In the genomic region with DNA sequence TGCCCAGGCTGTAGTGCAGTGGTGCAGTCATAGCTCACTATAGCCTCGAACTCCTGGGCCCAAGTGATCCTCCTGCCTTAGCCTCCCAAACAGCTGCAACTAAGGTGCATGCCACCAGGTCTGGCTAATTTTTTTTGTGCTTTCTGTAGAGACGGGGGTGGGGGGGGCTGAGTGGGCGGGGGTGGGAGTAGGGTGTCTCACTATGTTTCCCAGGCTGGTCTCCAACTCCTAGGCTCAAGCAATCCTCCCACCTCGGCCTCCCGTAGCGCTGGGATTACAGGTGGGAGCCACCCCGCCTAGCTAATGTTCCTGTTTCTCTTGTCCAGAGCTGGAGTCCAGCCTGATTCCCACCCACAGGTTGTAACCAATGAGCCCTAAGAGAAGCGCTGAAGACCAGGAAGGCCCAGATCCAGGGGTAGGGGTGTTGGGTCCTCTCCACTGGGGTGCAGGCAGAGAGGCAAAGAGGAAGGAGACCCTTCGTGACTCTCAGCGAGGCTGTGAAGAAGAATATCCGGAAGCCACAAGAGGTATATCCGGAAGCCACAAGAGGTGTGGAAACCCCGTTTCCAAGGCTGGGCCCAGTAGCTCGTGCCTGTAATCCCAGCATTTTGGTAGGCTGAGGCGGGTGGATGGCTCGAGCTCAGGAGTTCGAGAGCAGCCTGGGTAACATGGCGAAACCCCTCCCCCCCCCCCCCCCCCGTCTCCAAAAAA, we compare ENCODE assay signal across 9 cellular contexts. TPM values are rescaled to one million over a fixed set of nuclear protein-coding genes. Genes with fewer than 3 reads are reported as not detected.
A peak's percentile ranks its signal among the peaks of the same experiment; 100 is the strongest.
DNase-seq lines count a peak whose midpoint lies in the region; ATAC-seq, FAIRE-seq and TF ChIP-seq lines count a peak whose summit lies in the region.
"Had no signal": no experiment of that assay in that cellular context is flagged by ENCODE, and none has a peak within 500 bp of the region (broad histone marks: within the 10 kb centered on the region; RNA-seq: fewer than 3 reads in every experiment).

No MANE protein-coding gene starts in this region.

- peak overlapping the region; percentile 75 for H3K4me3 ChIP-seq in ACC112 (ENCODE audit: low read depth, low read length)
- peak overlapping the region; percentile 72 for H3K4me3 ChIP-seq in K562
- peak overlapping the region; percentile 28 to 88 for H3K4me3 ChIP-seq in left lung

- H3K27ac ChIP-seq in ACC112 (ENCODE audit: low read depth, low read length) (no peak overlapping the region), K562 (ENCODE audit: extremely low read depth, low read depth, low read length) (peak overlapping the region; percentile 90), left lung (peak overlapping the region; percentile 70 to 78)

- ATAC-seq in HG02571 (IDR thresholded peaks at IDR 0.05; ENCODE audit: unreplicated experiment) (peak; percentile 3), K562 (peak; percentile 52), left lung (peak; percentile 2)

- peak; percentile 11; the same call in 1 of the 2 replicates for TF ChIP-seq POLR2A in K562 (conservative IDR thresholded peaks at IDR 0.05)

- H3K9me3 ChIP-seq in K562 (replicated peaks; ENCODE audit: control insufficient read depth, insufficient read depth, low read depth, low read length) = no peaks in the 10 kb centered on the region
- H3K9me3 ChIP-seq in left lung = no peaks in the 10 kb centered on the region

- peak overlapping the region; percentile 91 for H3K4me2 ChIP-seq in K562 (ENCODE audit: insufficient read depth, low read length)

- in situ Hi-C loops in K562 (cut with MboI) = loop anchor here (5.0 kb wide), 1 partner anchor 1523 kb away; no protein-coding TSS in a partner anchor
- in situ Hi-C loops in G401 (cut with HindIII; ENCODE audit: low sequenced_read_pairs) = no loop called here

- no peaks in the 10 kb centered on the region for H3K9me1 ChIP-seq in K562 (ENCODE audit: control insufficient read depth, insufficient read depth, low read length)

- peak overlapping the region; percentile 79 to 93 for H3K9ac ChIP-seq in K562 (ENCODE audit: insufficient read depth in 1 of 2, low read depth in 2 of 2, low read length in 2 of 2)

- CTCF ChIA-PET in K562 (lab: Yijun Ruan, JAX; ENCODE audit: low intra/inter-chr PET ratio) = no interaction called here

- H3K36me3 ChIP-seq in ACC112 (ENCODE audit: insufficient read depth, low read length) (peaks cover 4% of the 10 kb centered on the region; the same call in 1 of the 2 replicates), K562 (ENCODE audit: control insufficient read depth, insufficient read depth, low read length) (peaks cover 26% of the 10 kb centered on the region), left lung (peaks cover 0 to 23% of the 10 kb centered on the region in 2 donors)

- H4K20me1 ChIP-seq in K562 (replicated peaks; ENCODE audit: control insufficient read depth, insufficient read depth, low read length) = peaks cover 16% of the 10 kb centered on the region; the same call in 1 of the 2 replicates

- TF ChIP-seq EP300 in K562 (IDR thresholded peaks at IDR 0.05; ENCODE audit: low read length) = no peak

- H2AFZ ChIP-seq in ACC112 (ENCODE audit: low read length, unreplicated experiment) (no peak overlapping the region), K562 (ENCODE audit: low read depth, low read length) (peak overlapping the region; percentile 95)

- intact Hi-C loops in K562 (cut with micrococcal nuclease) (no loop called here), left lung (cut with DNase I) (no loop called here)

- BruUV-seq in K562 (replicated peaks; lab: Mats Ljungman, UMichigan) = TSS peak; percentile 98

- FAIRE-seq in K562 (lab: Jason Lieb, UNC) = no peak
- FAIRE-seq: islet of Langerhans had no signal

- 11% methylated on average over 19 of the region's 19 CpGs for WGBS in K562 (ENCODE audit: insufficient coverage, low coverage, missing lambda C conversion rate)

- H3K4me1 ChIP-seq in ACC112 (ENCODE audit: control insufficient read depth, insufficient read depth, low read length, unreplicated experiment) (peaks cover 22% of the 10 kb centered on the region), K562 (replicated peaks in 1 of 2; ENCODE audit: control insufficient read depth in 2 of 2, insufficient read depth in 2 of 2, low read length in 2 of 2) (peaks cover 10 to 42% of the 10 kb centered on the region in 2 experiments), left lung (peaks cover 0 to 23% of the 10 kb centered on the region in 2 donors)

- no peaks in the 10 kb centered on the region for H3K27me3 ChIP-seq in ACC112 (ENCODE audit: insufficient read depth, low read length)
- H3K27me3 ChIP-seq in K562 (ENCODE audit: control insufficient read depth in 2 of 2, insufficient read depth in 2 of 2, low read length in 2 of 2) = no peaks in the 10 kb centered on the region
- H3K27me3 ChIP-seq in left lung = no peaks in the 10 kb centered on the region

- DNase-seq in T-helper 1 cell = peak; percentile 32 to 69 (median 53)
- DNase-seq in K562 (ENCODE audit: extremely low read depth in 1 of 4, low spot score in 3 of 4) = peak; percentile 69 to 85 (median 74)
- peak in 1 of 2 donors; percentile 50 for DNase-seq in left lung
- DNase-seq in stimulated activated CD8-positive, alpha-beta memory T cell treated with anti-CD3 and anti-CD28 coated beads, Interleukin-4, amount 100 ng/mL, for 48 hours = peak; percentile 56
- no peak for DNase-seq in retina
- no peak for DNase-seq in G401 (ENCODE audit: low spot score)

- TF ChIP-seq CTCF in K562 (IDR thresholded peaks at IDR 0.05 in 2 of 3, conservative IDR thresholded peaks at IDR 0.05 in 1 of 3; ENCODE audit: insufficient read depth in 2 of 3, low read depth in 1 of 3, low read length in 3 of 3) (no peak), left lung (IDR thresholded peaks at IDR 0.05) (no peak)

- POLR2A ChIA-PET in K562 (lab: Yijun Ruan, JAX) = interaction anchor here (0.6 to 11.0 kb wide), 24 partner anchors 8 to 1497 kb away, joined by 3 to 155 read pairs (median 3); partner anchors contain the start of gene CIZ1

- no peak for TF ChIP-seq RAD21 in K562 (CRISPR knock-in tag; conservative IDR thresholded peaks at IDR 0.05 in 1 of 2, IDR thresholded peaks at IDR 0.05 in 1 of 2)

- H3K79me2 ChIP-seq in ACC112 (ENCODE audit: control insufficient read depth, insufficient read depth, low read length, unreplicated experiment) (no peaks in the 10 kb centered on the region), K562 (ENCODE audit: control insufficient read depth, insufficient read depth, low read length) (peaks cover 27% of the 10 kb centered on the region)

RNA-seq across cellular contexts. Expression of gene BBLN, which starts 0.8 kb away (rescaled TPM):
- total RNA-seq in K562 (2011; cell fraction: chromatin; rRNA removed; ENCODE audit: low replicate concordance) = 24.5 and 53.9 TPM in 2 replicates
- 72.0 and 78.0 TPM in 2 replicates for total RNA-seq in K562 (2011; cell fraction: nucleolus; rRNA removed)
- 65.8 and 106 TPM in 2 replicates for total RNA-seq in K562 (2011; cell fraction: nucleoplasm; rRNA removed)
- total RNA-seq in K562 (2014; rRNA removed) = 331 and 433 TPM in 2 replicates
- total RNA-seq in K562 (2014; rRNA removed; fragmentation: Illumina TruSeq; extraction: Trizol) = 11.5 and 11.9 TPM in 2 replicates
- 109 and 123 TPM in 2 replicates for total RNA-seq in K562 (2015; rRNA removed; fragmentation: Illumina TruSeq; extraction: Trizol)
- total RNA-seq in K562 (2021) = 172 and 177 TPM in 2 replicates
- 87.1 and 125 TPM in 2 replicates for polyA plus RNA-seq in K562 (2011; rRNA removed)
- polyA plus RNA-seq in K562 (2011; cell fraction: cytosol; rRNA removed) = 256 and 738 TPM in 2 replicates
- polyA plus RNA-seq in K562 (2011; cell fraction: nucleus; rRNA removed) = 139 and 249 TPM in 2 replicates
- polyA plus RNA-seq in K562 (2012) = 180 and 393 TPM in 2 replicates
- 30.1 and 181 TPM in 2 replicates for polyA plus RNA-seq in K562 (2014; fragmentation: Illumina TruSeq; extraction: Trizol)
- polyA plus RNA-seq in K562 (2014; fragmentation: Nextera tagmentation; extraction: Ambion mirVana) = 10 to 100 TPM in 1 of 2 experiments, 1 to 10 TPM in 1; 4.2 to 13.7 TPM
- 191 and 213 TPM in 2 replicates for polyA plus RNA-seq in K562 (2014; rRNA removed)
- polyA minus RNA-seq in K562 (2011; rRNA and poly(A)+ RNA removed) = 19.8 and 21.1 TPM in 2 replicates
- 74.5 and 112 TPM in 2 replicates for polyA minus RNA-seq in K562 (2011; cell fraction: cytosol; rRNA and poly(A)+ RNA removed)
- 29.6 and 47.0 TPM in 2 replicates for polyA minus RNA-seq in K562 (2011; cell fraction: nucleus; rRNA and poly(A)+ RNA removed)
- total RNA-seq in left lung = 10 to 100 TPM; 38.4 to 66.0 TPM
- total RNA-seq in G401 (2014; rRNA removed; shearing (Covaris generic)) = 121 and 125 TPM in 2 replicates

RNA-seq across cellular contexts. Expression of gene LCN2, which starts 10.0 kb away (rescaled TPM):
- 0.58 and 2.0 TPM in 2 replicates for total RNA-seq in K562 (2011; cell fraction: chromatin; rRNA removed; ENCODE audit: low replicate concordance)
- total RNA-seq in K562 (2011; cell fraction: nucleolus; rRNA removed) = 1.1 and 1.3 TPM in 2 replicates
- total RNA-seq in K562 (2011; cell fraction: nucleoplasm; rRNA removed) = 1.7 TPM in 1 of 2 replicates, not detected in the other
- total RNA-seq in K562 (2014; rRNA removed) (0.20 and 0.54 TPM in 2 replicates), K562 (2014; rRNA removed; fragmentation: Illumina TruSeq; extraction: Trizol) (0.47 TPM in 1 of 2 replicates, not detected in the other), K562 (2015; rRNA removed; fragmentation: Illumina TruSeq; extraction: Trizol) (not detected in 2 replicates), K562 (2021) (0.40 and 0.72 TPM in 2 replicates), left lung (100 to 1,000 TPM in 1 of 2 donors, 10 to 100 TPM in 1; 37.7 to 155 TPM)
- polyA plus RNA-seq in K562 (2011; rRNA removed) (0.60 and 1.2 TPM in 2 replicates), K562 (2014; fragmentation: Illumina TruSeq; extraction: Trizol) (0.22 and 1.0 TPM in 2 replicates), K562 (2014; fragmentation: Nextera tagmentation; extraction: Ambion mirVana) (under 1 TPM; 0.10 to 0.11 TPM), K562 (2014; rRNA removed) (0.21 and 0.65 TPM in 2 replicates)
- polyA plus RNA-seq in K562 (2011; cell fraction: cytosol; rRNA removed) = 0.40 and 0.69 TPM in 2 replicates
- polyA plus RNA-seq in K562 (2011; cell fraction: nucleus; rRNA removed) = 3.3 and 4.8 TPM in 2 replicates
- 0.16 and 0.37 TPM in 2 replicates for polyA plus RNA-seq in K562 (2012)
- 1.2 and 1.4 TPM in 2 replicates for polyA minus RNA-seq in K562 (2011; rRNA and poly(A)+ RNA removed)
- not detected in 2 replicates for polyA minus RNA-seq in K562 (2011; cell fraction: cytosol; rRNA and poly(A)+ RNA removed)
- not detected in 2 replicates for polyA minus RNA-seq in K562 (2011; cell fraction: nucleus; rRNA and poly(A)+ RNA removed)
- 13.5 TPM in 1 of 2 replicates, not detected in the other for total RNA-seq in G401 (2014; rRNA removed; shearing (Covaris generic))

RNA-seq across cellular contexts. Expression of gene PTGES2, which starts 31.7 kb away (rescaled TPM):
- 91.2 and 285 TPM in 2 replicates for total RNA-seq in K562 (2011; cell fraction: chromatin; rRNA removed; ENCODE audit: low replicate concordance)
- 223 and 287 TPM in 2 replicates for total RNA-seq in K562 (2011; cell fraction: nucleolus; rRNA removed)
- 132 and 134 TPM in 2 replicates for total RNA-seq in K562 (2011; cell fraction: nucleoplasm; rRNA removed)
- total RNA-seq in K562 (2014; rRNA removed) (196 and 257 TPM in 2 replicates), K562 (2014; rRNA removed; fragmentation: Illumina TruSeq; extraction: Trizol) (34.3 and 50.3 TPM in 2 replicates), K562 (2015; rRNA removed; fragmentation: Illumina TruSeq; extraction: Trizol) (98.9 and 102 TPM in 2 replicates), K562 (2021) (135 and 137 TPM in 2 replicates), left lung (10 to 100 TPM; 34.8 to 56.9 TPM)
- polyA plus RNA-seq in K562 (2011; rRNA removed) (90.1 and 106 TPM in 2 replicates), K562 (2014; fragmentation: Illumina TruSeq; extraction: Trizol) (89.2 and 128 TPM in 2 replicates), K562 (2014; fragmentation: Nextera tagmentation; extraction: Ambion mirVana) (1 to 10 TPM; 2.4 to 6.2 TPM), K562 (2014; rRNA removed) (128 and 149 TPM in 2 replicates)
- polyA plus RNA-seq in K562 (2011; cell fraction: cytosol; rRNA removed) = 92.2 and 177 TPM in 2 replicates
- 244 and 370 TPM in 2 replicates for polyA plus RNA-seq in K562 (2011; cell fraction: nucleus; rRNA removed)
- polyA plus RNA-seq in K562 (2012) = 94.0 and 96.2 TPM in 2 replicates
- 49.5 and 74.8 TPM in 2 replicates for polyA minus RNA-seq in K562 (2011; rRNA and poly(A)+ RNA removed)
- polyA minus RNA-seq in K562 (2011; cell fraction: cytosol; rRNA and poly(A)+ RNA removed) = 57.2 and 75.5 TPM in 2 replicates
- polyA minus RNA-seq in K562 (2011; cell fraction: nucleus; rRNA and poly(A)+ RNA removed) = 73.1 and 77.3 TPM in 2 replicates
- total RNA-seq in G401 (2014; rRNA removed; shearing (Covaris generic)) = 85.7 and 122 TPM in 2 replicates

RNA-seq across cellular contexts. Expression of gene CIZ1, which starts 32.1 kb away (rescaled TPM):
- 263 and 434 TPM in 2 replicates for total RNA-seq in K562 (2011; cell fraction: chromatin; rRNA removed; ENCODE audit: low replicate concordance)
- 204 and 208 TPM in 2 replicates for total RNA-seq in K562 (2011; cell fraction: nucleolus; rRNA removed)
- 222 and 230 TPM in 2 replicates for total RNA-seq in K562 (2011; cell fraction: nucleoplasm; rRNA removed)
- total RNA-seq in K562 (2014; rRNA removed) (127 and 164 TPM in 2 replicates), K562 (2014; rRNA removed; fragmentation: Illumina TruSeq; extraction: Trizol) (55.4 and 57.1 TPM in 2 replicates), K562 (2015; rRNA removed; fragmentation: Illumina TruSeq; extraction: Trizol) (83.7 and 87.8 TPM in 2 replicates), K562 (2021) (329 and 330 TPM in 2 replicates), left lung (100 to 1,000 TPM; 102 to 115 TPM)
- polyA plus RNA-seq in K562 (2011; rRNA removed) (82.1 and 168 TPM in 2 replicates), K562 (2014; fragmentation: Illumina TruSeq; extraction: Trizol) (244 and 291 TPM in 2 replicates), K562 (2014; fragmentation: Nextera tagmentation; extraction: Ambion mirVana) (10 to 100 TPM in 1 of 2 experiments, 1 to 10 TPM in 1; 6.6 to 12.6 TPM), K562 (2014; rRNA removed) (161 and 175 TPM in 2 replicates)
- polyA plus RNA-seq in K562 (2011; cell fraction: cytosol; rRNA removed) = 139 and 188 TPM in 2 replicates
- polyA plus RNA-seq in K562 (2011; cell fraction: nucleus; rRNA removed) = 284 and 400 TPM in 2 replicates
- polyA plus RNA-seq in K562 (2012) = 220 and 374 TPM in 2 replicates
- polyA minus RNA-seq in K562 (2011; rRNA and poly(A)+ RNA removed) = 76.1 and 76.4 TPM in 2 replicates
- 115 and 157 TPM in 2 replicates for polyA minus RNA-seq in K562 (2011; cell fraction: cytosol; rRNA and poly(A)+ RNA removed)
- 42.3 and 58.8 TPM in 2 replicates for polyA minus RNA-seq in K562 (2011; cell fraction: nucleus; rRNA and poly(A)+ RNA removed)
- total RNA-seq in G401 (2014; rRNA removed; shearing (Covaris generic)) = 13.7 and 17.5 TPM in 2 replicates

RNA-seq across cellular contexts. Expression of gene DNM1, which starts 44.0 kb away (rescaled TPM):
- 88.0 and 181 TPM in 2 replicates for total RNA-seq in K562 (2011; cell fraction: chromatin; rRNA removed; ENCODE audit: low replicate concordance)
- total RNA-seq in K562 (2011; cell fraction: nucleolus; rRNA removed) = 88.4 and 99.1 TPM in 2 replicates
- total RNA-seq in K562 (2011; cell fraction: nucleoplasm; rRNA removed) = 92.3 and 124 TPM in 2 replicates
- 6.6 and 7.9 TPM in 2 replicates for total RNA-seq in K562 (2014; rRNA removed)
- total RNA-seq in K562 (2014; rRNA removed; fragmentation: Illumina TruSeq; extraction: Trizol) = 4.5 and 5.2 TPM in 2 replicates
- total RNA-seq in K562 (2015; rRNA removed; fragmentation: Illumina TruSeq; extraction: Trizol) = 8.4 and 9.1 TPM in 2 replicates
- total RNA-seq in K562 (2021) = 20.7 and 23.1 TPM in 2 replicates
- 9.5 and 33.1 TPM in 2 replicates for polyA plus RNA-seq in K562 (2011; rRNA removed)
- polyA plus RNA-seq in K562 (2011; cell fraction: cytosol; rRNA removed) = 7.7 and 11.1 TPM in 2 replicates
- polyA plus RNA-seq in K562 (2011; cell fraction: nucleus; rRNA removed) = 108 and 126 TPM in 2 replicates
- 15.9 and 25.7 TPM in 2 replicates for polyA plus RNA-seq in K562 (2012)
- 10.0 and 15.5 TPM in 2 replicates for polyA plus RNA-seq in K562 (2014; fragmentation: Illumina TruSeq; extraction: Trizol)
- polyA plus RNA-seq in K562 (2014; fragmentation: Nextera tagmentation; extraction: Ambion mirVana) = under 1 TPM; 0.39 to 0.58 TPM
- 17.6 TPM in 2 replicates for polyA plus RNA-seq in K562 (2014; rRNA removed)
- 19.1 and 29.6 TPM in 2 replicates for polyA minus RNA-seq in K562 (2011; rRNA and poly(A)+ RNA removed)
- 6.7 and 22.4 TPM in 2 replicates for polyA minus RNA-seq in K562 (2011; cell fraction: cytosol; rRNA and poly(A)+ RNA removed)
- 55.2 and 137 TPM in 2 replicates for polyA minus RNA-seq in K562 (2011; cell fraction: nucleus; rRNA and poly(A)+ RNA removed)
- total RNA-seq in left lung = 10 to 100 TPM in 1 of 2 donors, 1 to 10 TPM in 1; 9.0 to 17.2 TPM
- total RNA-seq in G401 (2014; rRNA removed; shearing (Covaris generic)) = 5.5 and 6.1 TPM in 2 replicates

Comparison
In these comparisons a context has a peak if more than half of its experiments do, and no peak if none do; other contexts are left out.
1. ATAC-seq: peak in every context shown above with its lines; median percentile 52 in K562; 3 in HG02571; 2 in left lung.
2. DNase-seq: peak in T-helper 1 cell (5 of 5), K562 (4 of 4) and stimulated activated CD8-positive, alpha-beta memory T cell treated with anti-CD3 and anti-CD28 coated beads, Interleukin-4, amount 100 ng/mL, for 48 hours (single experiment); none in retina (single experiment) and G401 (single experiment).
3. Peak in every context shown above with its lines, with median percentiles within 50 percentile points of each other: H3K4me3 ChIP-seq.